31 cellular contexts compared by ENCODE assay signal in the genomic region with DNA sequence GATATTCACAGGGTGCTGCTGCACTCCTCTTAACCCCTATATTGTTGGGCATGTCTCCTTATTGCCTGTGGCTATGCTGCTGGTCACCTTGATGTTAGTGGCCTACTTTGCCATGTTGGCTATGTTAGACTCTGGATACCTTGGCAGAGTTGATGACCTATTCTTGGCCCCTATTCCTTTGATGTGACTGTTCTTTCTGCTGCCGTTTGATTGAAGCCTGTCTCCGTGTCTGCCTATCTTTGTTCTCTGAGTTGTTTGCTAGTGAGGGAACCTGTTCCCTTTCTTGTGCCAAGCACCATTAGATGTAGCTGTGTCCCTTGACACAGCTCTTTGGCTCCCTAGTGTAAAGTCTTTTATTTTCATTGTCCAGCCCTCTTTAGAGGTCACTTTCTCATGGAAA. TPM values are rescaled to one million over a fixed set of nuclear protein-coding genes. Genes with fewer than 3 reads are reported as not detected.
A peak's percentile ranks its signal among the peaks of the same experiment; 100 is the strongest.
DNase-seq lines count a peak whose midpoint lies in the region; ATAC-seq, FAIRE-seq and TF ChIP-seq lines count a peak whose summit lies in the region.
"Had no signal": no experiment of that assay in that cellular context is flagged by ENCODE, and none has a peak within 500 bp of the region (broad histone marks: within the 10 kb centered on the region; RNA-seq: fewer than 3 reads in every experiment).

No MANE protein-coding gene starts in this region.

- H3K4me3 ChIP-seq in right atrium auricular region = no peak overlapping the region
- no peak overlapping the region for H3K4me3 ChIP-seq in left ventricle myocardium inferior
- no peak overlapping the region for H3K4me3 ChIP-seq in right cardiac atrium (ENCODE audit: low read length)
- H3K4me3 ChIP-seq in H1 (ENCODE audit: extremely low read depth in 1 of 4, insufficient read depth in 2 of 4, low read depth in 3 of 4, low read length in 4 of 4) = no peak overlapping the region
- H3K4me3 ChIP-seq in trophoblast cell (ENCODE audit: low read depth, low read length) = no peak overlapping the region
- H3K4me3 ChIP-seq: BLaER1, GM12878 had no signal

- peak; percentile 67 for ATAC-seq in Right ventricle myocardium superior (ENCODE audit: poor library complexity)
- ATAC-seq in right cardiac atrium = no peak
- ATAC-seq in esophagus mucosa = no peak
- ATAC-seq: GM12878 had no signal

- no peak overlapping the region for H3K4ac ChIP-seq in H1 (replicated peaks; ENCODE audit: insufficient read length, low read depth, low read length)
- H3K4ac ChIP-seq in trophoblast cell (ENCODE audit: low read depth, low read length) = no peak overlapping the region

- no peak overlapping the region for H2BK12ac ChIP-seq in H1 (ENCODE audit: low read depth, low read length)
- peak overlapping the region; percentile 64 for H2BK12ac ChIP-seq in trophoblast cell (ENCODE audit: low read length)

- no peaks in the 10 kb centered on the region for H4K20me1 ChIP-seq in H1 (replicated peaks in 1 of 2; ENCODE audit: control insufficient read depth in 1 of 2, insufficient read depth in 2 of 2, low read length in 2 of 2)
- H4K20me1 ChIP-seq: BLaER1 had no signal

- no peaks in the 10 kb centered on the region for H3K79me2 ChIP-seq in H1 (ENCODE audit: control insufficient read depth in 1 of 2, insufficient read depth in 2 of 2, low read length in 2 of 2)
- H3K79me2 ChIP-seq in trophoblast cell (ENCODE audit: control insufficient read depth, insufficient read depth, low read length, poor library complexity) = no peaks in the 10 kb centered on the region

- H3K18ac ChIP-seq in H1 (ENCODE audit: extremely low read depth, low read length) (no peak overlapping the region), trophoblast cell (ENCODE audit: low read length) (peak overlapping the region; percentile 16)

- H3K23ac ChIP-seq in H1 (ENCODE audit: insufficient read length) (no peak overlapping the region), trophoblast cell (ENCODE audit: low read length) (no peak overlapping the region)

- H3K23me2 ChIP-seq in H1 (ENCODE audit: low read depth, low read length) = no peaks in the 10 kb centered on the region

- POLR2A ChIA-PET in H1 (lab: Charles Lee; ENCODE audit: partially characterized antibody) = no interaction called here

- no peak overlapping the region for H2AFZ ChIP-seq in H1 (ENCODE audit: low read length)
- no peak overlapping the region for H2AFZ ChIP-seq in trophoblast cell (ENCODE audit: insufficient read depth, low read length, poor library complexity)

- H2BK5ac ChIP-seq in H1 (ENCODE audit: low read depth, low read length) (no peak overlapping the region), trophoblast cell (ENCODE audit: low read depth, low read length, poor library complexity) (peak overlapping the region; percentile 74)

- H3K9ac ChIP-seq in H1 (replicated peaks in 1 of 4; ENCODE audit: extremely low read depth in 1 of 4, low read depth in 3 of 4, low read length in 3 of 4) (0 out of 7 replicates have a peak overlapping the region, but pooled peaks of 1 of the 4 experiments have one; percentile 7), trophoblast cell (ENCODE audit: low read length) (no peak overlapping the region)
- H3K9ac ChIP-seq: BLaER1 had no signal

- H2AK5ac ChIP-seq in H1 (ENCODE audit: low read depth, low read length) (no peak overlapping the region), trophoblast cell (ENCODE audit: low read length) (peak overlapping the region; percentile 24)

- intact Hi-C loops in Right ventricle myocardium superior (cut with DNase I) = no loop called here
- intact Hi-C loops in left ventricle myocardium inferior (cut with micrococcal nuclease) = no loop called here
- intact Hi-C loops in right cardiac atrium (cut with DNase I) = no loop called here

- H4K12ac ChIP-seq in trophoblast cell (ENCODE audit: low read depth, low read length) = no peak overlapping the region

- H3K56ac ChIP-seq in H1 (replicated peaks; ENCODE audit: insufficient read length, low read depth, low read length) = no peak overlapping the region

- H3K4me1 ChIP-seq in right atrium auricular region (no peaks in the 10 kb centered on the region), left ventricle myocardium inferior (peaks cover 15% of the 10 kb centered on the region), right cardiac atrium (ENCODE audit: control insufficient read depth, insufficient read depth, low read length) (peaks cover 1% of the 10 kb centered on the region), H1 (replicated peaks in 1 of 4; ENCODE audit: control insufficient read depth in 3 of 4, insufficient read depth in 4 of 4, low read length in 3 of 4) (no peaks in the 10 kb centered on the region; a peak in 1 of 7 replicates), trophoblast cell (ENCODE audit: control insufficient read depth in 1 of 2, insufficient read depth in 2 of 2, low read length in 2 of 2) (peaks cover 7 to 17% of the 10 kb centered on the region in 2 experiments)
- H3K4me1 ChIP-seq: BE2C, BLaER1 had no signal

- no peak overlapping the region for H2BK15ac ChIP-seq in H1 (ENCODE audit: low read length)

- H3K79me1 ChIP-seq in H1 (ENCODE audit: low read depth, low read length) (no peaks in the 10 kb centered on the region), trophoblast cell (ENCODE audit: low read length) (peaks cover 15% of the 10 kb centered on the region)

- H3K36me3 ChIP-seq in right atrium auricular region (no peaks in the 10 kb centered on the region), left ventricle myocardium inferior (no peaks in the 10 kb centered on the region), H1 (ENCODE audit: control insufficient read depth in 2 of 4, insufficient read depth in 4 of 4, low read length in 3 of 4) (no peaks in the 10 kb centered on the region), trophoblast cell (ENCODE audit: control insufficient read depth in 1 of 2, insufficient read depth in 2 of 2, low read length in 2 of 2) (no peaks in the 10 kb centered on the region)
- H3K36me3 ChIP-seq: BE2C, BLaER1 had no signal

- H3K27me3 ChIP-seq in right atrium auricular region (no peaks in the 10 kb centered on the region), left ventricle myocardium inferior (ENCODE audit: low read depth) (no peaks in the 10 kb centered on the region), right cardiac atrium (ENCODE audit: control insufficient read depth, insufficient read depth) (no peaks in the 10 kb centered on the region), H1 (replicated peaks in 1 of 4; ENCODE audit: control insufficient read depth in 3 of 4, extremely low read depth in 1 of 4, insufficient read depth in 3 of 4, low read length in 3 of 4) (no peaks in the 10 kb centered on the region), trophoblast cell (ENCODE audit: insufficient read depth, low read length) (no peaks in the 10 kb centered on the region)
- H3K27me3 ChIP-seq: BE2C, BLaER1 had no signal

- H2BK120ac ChIP-seq in H1 (replicated peaks; ENCODE audit: low read depth, low read length) (no peak overlapping the region), trophoblast cell (ENCODE audit: insufficient read depth, low read length, poor library complexity) (peak overlapping the region; percentile 62)

- H3K9me3 ChIP-seq in right atrium auricular region (no peaks in the 10 kb centered on the region), left ventricle myocardium inferior (replicated peaks) (no peaks in the 10 kb centered on the region), right cardiac atrium (ENCODE audit: control insufficient read depth, low read length) (no peaks in the 10 kb centered on the region), H1 (ENCODE audit: insufficient read depth in 2 of 2, low read depth in 1 of 2, low read length in 1 of 2) (no peaks in the 10 kb centered on the region), trophoblast cell (ENCODE audit: insufficient read depth, low read depth, low read length) (no peaks in the 10 kb centered on the region)
- H3K9me3 ChIP-seq: BE2C, BLaER1 had no signal

- H4K91ac ChIP-seq in H1 (replicated peaks; ENCODE audit: insufficient read length, low read length) (no peak overlapping the region), trophoblast cell (ENCODE audit: low read depth, low read length) (peak overlapping the region; percentile 52)

- TF ChIP-seq RAD21 in H1 (IDR thresholded peaks at IDR 0.05 in 1 of 2, conservative IDR thresholded peaks at IDR 0.05 in 1 of 2; ENCODE audit: low read depth in 2 of 2, low read length in 2 of 2) = no peak

- no peak for TF ChIP-seq EP300 in H1 (IDR thresholded peaks at IDR 0.05; ENCODE audit: borderline replicate concordance in 1 of 2, low read depth in 2 of 2, low read length in 2 of 2)

- DNase-seq in Right ventricle myocardium superior (no peak), right atrium auricular region (ENCODE audit: low spot score) (no peak), left ventricle myocardium inferior (no peak), right cardiac atrium (no peak), H1 (ENCODE audit: low read depth in 1 of 2, low spot score in 2 of 2) (no peak), trophoblast cell (peak in 1 of 2 donors; percentile 30), SW480 (ENCODE audit: low spot score) (no peak)
- DNase-seq: 8988T; ACHN; BE2C; C1 segment of cervical spinal cord; CD4-positive, alpha-beta memory T cell; CD4-positive, CD25-positive, alpha-beta regulatory T cell; CD8-positive, alpha-beta memory T cell; COR-L47; DMS 273 treated with DMSO at 0.1 percent for 48 hours; DMS153; DMS53; DMS79; DND-41; EL; GDM1 had no signal

- CTCF ChIA-PET in H1 (lab: Charles Lee; ENCODE audit: partially characterized antibody) = interaction anchor here (0.6 kb wide), 1 partner anchor 61 kb away, joined by 5 read pairs; no protein-coding TSS in a partner anchor

- no peak for FAIRE-seq in H1 (lab: Jason Lieb, UNC)
- FAIRE-seq: A204.1, GM12878, GM12892, GM18507 had no signal

- 52% methylated on average over 2 of the region's 2 CpGs for WGBS in right cardiac atrium
- WGBS in H1 (ENCODE audit: extremely low coverage in 1 of 2, insufficient coverage in 1 of 2, insufficient read length in 1 of 2, insufficient replicate concordance in 2 of 2, low coverage in 1 of 2, low lambda C conversion rate in 2 of 2, missing lambda C conversion rate in 1 of 2), 2 experiments = 85% methylated on average over 2 of the region's 2 CpGs; no CpG with 5 or more reads in 1 of the 2 experiments
- WGBS in trophoblast cell (ENCODE audit: extremely low coverage, insufficient coverage, insufficient read length) = no CpG with 5 or more reads among the region's 2 CpGs

- H3K27ac ChIP-seq in right atrium auricular region (no peak overlapping the region), left ventricle myocardium inferior (replicated peaks) (peak overlapping the region; percentile 14), right cardiac atrium (ENCODE audit: low read length) (no peak overlapping the region), H1 (ENCODE audit: low read depth, low read length) (no peak overlapping the region), trophoblast cell (ENCODE audit: low read depth, low read length) (peak overlapping the region; percentile 58)
- H3K27ac ChIP-seq: BLaER1 had no signal

- peak overlapping the region; percentile 21; the same call in 1 of the 2 replicates for H2BK20ac ChIP-seq in H1 (ENCODE audit: low read length)

- H3K14ac ChIP-seq in H1 (ENCODE audit: insufficient read length) (no peak overlapping the region), trophoblast cell (ENCODE audit: low read length) (peak overlapping the region; percentile 12)

- TF ChIP-seq CTCF in right atrium auricular region (IDR thresholded peaks at IDR 0.05) = no peak
- no peak for TF ChIP-seq CTCF in left ventricle myocardium inferior (IDR thresholded peaks at IDR 0.05; ENCODE audit: borderline replicate concordance)
- no peak for TF ChIP-seq CTCF in H1 (IDR thresholded peaks at IDR 0.05; ENCODE audit: control extremely low read depth in 1 of 3, insufficient read depth in 1 of 3, low read depth in 1 of 3, low read length in 3 of 3)

- H4K5ac ChIP-seq in H1 (ENCODE audit: insufficient read length, low read depth, low read length) = no peak overlapping the region

- H4K8ac ChIP-seq in H1 (ENCODE audit: extremely low read depth, insufficient read depth, low read length) = no peak overlapping the region
- no peak overlapping the region for H4K8ac ChIP-seq in trophoblast cell (ENCODE audit: low read depth, low read length)

- H3K4me2 ChIP-seq in H1 (ENCODE audit: insufficient read depth in 1 of 2, low read depth in 2 of 2, low read length in 2 of 2) (no peak overlapping the region), trophoblast cell (ENCODE audit: low read length) (no peak overlapping the region)
- H3K4me2 ChIP-seq: BLaER1 had no signal

- no peak for TF ChIP-seq POLR2A in H1 (IDR thresholded peaks at IDR 0.05; ENCODE audit: control extremely low read depth in 1 of 2, low read depth in 2 of 2, low read length in 2 of 2)

RNA-seq across cellular contexts. Expression of a gene that starts 28.8 kb away (rescaled TPM):
- total RNA-seq in Right ventricle myocardium superior (0.32 TPM), right atrium auricular region (1 to 10 TPM in 1 of 2 donors, under 1 TPM in 1; 0.19 to 1.2 TPM), left ventricle myocardium inferior (0.41 TPM), right cardiac atrium (1 to 10 TPM in 1 of 4 donors, under 1 TPM in 3; 0.61 to 1.1 (median 0.84) TPM), esophagus mucosa (0.12 TPM)
- polyA plus RNA-seq in right cardiac atrium (0.18 TPM), H1 (2011; rRNA removed) (0.06 and 0.08 TPM in 2 replicates)
- 0.19 and 0.88 TPM in 2 replicates for total RNA-seq in H1 (2021; fragmentation: NEBNext Ultra II Directional; extraction: Animal tissue kit (Norgen Biotek cat#: 25700))
- polyA plus RNA-seq in H1 (2011; cell fraction: cytosol; rRNA removed) = 0.08 TPM
- 0.21 TPM for polyA plus RNA-seq in H1 (2011; cell fraction: nucleus; rRNA removed)
- polyA plus RNA-seq in H1 (2012, experiment 1 of 2) = 0.04 to 0.43 TPM (median 0.12 TPM) in 4 replicates
- not detected for polyA plus RNA-seq in H1 (2012, experiment 2 of 2)
- 0.24 TPM for polyA plus RNA-seq in H1 (2013, experiment 1 of 2)
- 0.42 TPM for polyA plus RNA-seq in H1 (2013, experiment 2 of 2)
- 1.1 TPM in 2 replicates for polyA minus RNA-seq in H1 (2011; rRNA and poly(A)+ RNA removed)
- polyA minus RNA-seq in H1 (2011; cell fraction: cytosol; rRNA and poly(A)+ RNA removed) = 0.15 TPM
- 0.50 TPM for polyA minus RNA-seq in H1 (2011; cell fraction: nucleus; rRNA and poly(A)+ RNA removed)
- polyA plus RNA-seq in trophoblast cell (2013) = 20.0 and 27.5 TPM in 2 replicates
- total RNA-seq: CD4-positive, alpha-beta memory T cell; Daoy; G401; GM12878 had no signal
- polyA plus RNA-seq: CD14-positive monocyte; CD4-positive, alpha-beta memory T cell; CD8-positive, alpha-beta memory T cell had no signal

Comparison
In these comparisons a context has a peak if more than half of its experiments do, and no peak if none do; other contexts are left out.
1. H3K27ac ChIP-seq: peak in left ventricle myocardium inferior (single experiment) and trophoblast cell (single experiment); none in right atrium auricular region (0 of 2), right cardiac atrium (single experiment) and H1 (single experiment).